7 cellular contexts compared by ENCODE assay signal in the genomic region with DNA sequence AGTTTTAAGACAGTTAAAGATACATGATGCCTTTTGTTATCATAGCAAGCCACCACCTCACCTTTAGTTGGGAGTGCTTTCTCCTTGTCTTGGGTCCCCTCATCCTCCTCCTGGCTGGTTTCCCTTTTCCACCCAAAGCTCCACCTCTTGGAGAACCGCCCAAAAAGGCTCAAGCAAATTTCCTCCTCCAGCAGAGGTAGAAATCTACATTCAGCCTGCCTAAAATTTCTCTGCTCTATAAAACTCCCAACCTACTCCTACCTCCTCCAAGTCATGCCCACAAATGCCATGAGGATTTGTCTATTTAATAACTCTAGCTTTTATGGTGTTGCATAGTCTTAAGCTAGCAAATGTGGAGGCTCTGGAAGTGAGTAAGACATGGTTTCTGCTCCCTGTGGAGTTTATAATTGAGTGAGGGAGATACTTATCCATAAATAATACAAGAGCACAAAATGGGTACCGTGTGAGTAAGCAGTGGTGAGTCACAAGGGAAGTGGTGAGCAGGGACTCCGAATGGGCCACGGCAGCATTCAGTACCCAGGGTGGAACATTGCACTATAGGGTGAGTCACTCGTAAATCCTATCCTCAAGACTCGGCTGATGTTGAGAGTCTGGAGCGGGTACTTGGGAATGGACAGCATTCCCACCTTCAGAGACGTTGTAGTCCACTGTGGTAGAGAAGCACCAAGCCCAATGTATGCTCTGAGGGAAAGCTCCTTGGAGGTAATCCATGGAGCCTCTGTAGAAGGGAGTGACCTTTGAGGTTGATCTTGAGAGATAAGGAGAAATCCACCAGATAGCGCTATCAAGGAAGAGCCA.
DNase-seq lines count a peak whose midpoint lies in the region; ATAC-seq and TF ChIP-seq lines count a peak whose summit lies in the region.

No MANE protein-coding gene starts in this region.

- H3K36me3 ChIP-seq in mucosa of rectum (ENCODE audit: control insufficient read depth in 2 of 2, insufficient read depth in 2 of 2, low read length in 2 of 2) (no peaks in the 10 kb centered on the region), spleen (no peaks in the 10 kb centered on the region), tibial nerve (no peaks in the 10 kb centered on the region)

- peaks cover 9 to 29% of the 10 kb centered on the region in 2 donors for H3K4me1 ChIP-seq in mucosa of rectum (ENCODE audit: control insufficient read depth in 2 of 2, insufficient read depth in 2 of 2, low read length in 2 of 2)
- no peaks in the 10 kb centered on the region for H3K4me1 ChIP-seq in spleen
- H3K4me1 ChIP-seq in tibial nerve = peaks cover 0 to 3% (median 0%) of the 10 kb centered on the region in 4 donors

- DNase-seq in T-helper 1 cell = peak in 3 of 5 donors; percentile 4 to 69 (median 5)
- no peak for DNase-seq in spleen
- no peak for DNase-seq in tibial nerve (ENCODE audit: low spot score in 2 of 2)

- TF ChIP-seq POLR2A in spleen (IDR thresholded peaks at IDR 0.05) (no peak), tibial nerve (IDR thresholded peaks at IDR 0.05) (no peak)

- peaks cover 17% of the 10 kb centered on the region for H3K4me1 Mint-ChIP-seq in stimulated activated naive CD8-positive, alpha-beta T cell treated with anti-CD3 and anti-CD28 coated beads, Interleukin-15, Interleukin-2, amounts not matched to agents 100 ng/mL and 50 ng/mL, for 24 hours (ENCODE audit: low read depth)

- peak overlapping the region; percentile 37 for H3K27ac Mint-ChIP-seq in stimulated activated naive CD8-positive, alpha-beta T cell treated with anti-CD3 and anti-CD28 coated beads, Interleukin-15, Interleukin-2, amounts not matched to agents 100 ng/mL and 50 ng/mL, for 24 hours

- no peaks in the 10 kb centered on the region for H3K36me3 Mint-ChIP-seq in stimulated activated naive CD8-positive, alpha-beta T cell treated with anti-CD3 and anti-CD28 coated beads, Interleukin-15, Interleukin-2, amounts not matched to agents 100 ng/mL and 50 ng/mL, for 24 hours (ENCODE audit: low read depth)

- H3K27ac ChIP-seq in angular gyrus (ENCODE audit: low read depth, low read length) (peak overlapping the region; percentile 56), mucosa of rectum (ENCODE audit: low read depth in 2 of 2, low read length in 2 of 2) (peak overlapping the region; percentile 92 to 93), spleen (no peak overlapping the region), tibial nerve (no peak overlapping the region)

- TF ChIP-seq CTCF in spleen (IDR thresholded peaks at IDR 0.05 in 8 of 11, conservative IDR thresholded peaks at IDR 0.05 in 3 of 11) (no peak), tibial nerve (IDR thresholded peaks at IDR 0.05) (no peak)

- H3K9me3 ChIP-seq in mucosa of rectum (ENCODE audit: control insufficient read depth in 2 of 2, low read length in 2 of 2) (no peaks in the 10 kb centered on the region), spleen (no peaks in the 10 kb centered on the region), tibial nerve (no peaks in the 10 kb centered on the region)

- H3K27me3 Mint-ChIP-seq in stimulated activated naive CD8-positive, alpha-beta T cell treated with anti-CD3 and anti-CD28 coated beads, Interleukin-15, Interleukin-2, amounts not matched to agents 100 ng/mL and 50 ng/mL, for 24 hours = no peaks in the 10 kb centered on the region

- TF ChIP-seq EP300 in tibial nerve (IDR thresholded peaks at IDR 0.05) = no peak

- WGBS in spleen, 5 donors = 52 to 77% (median 65%) methylated on average over 9 of the region's 9 CpGs
- 62% methylated on average over 9 of the region's 9 CpGs for WGBS in tibial nerve, 2 donors

- peak overlapping the region in 1 of 2 donors; percentile 53 for H3K9ac ChIP-seq in mucosa of rectum (ENCODE audit: low read depth in 1 of 2, low read length in 2 of 2)

- no peaks in the 10 kb centered on the region for H3K27me3 ChIP-seq in mucosa of rectum (ENCODE audit: control insufficient read depth in 2 of 2, insufficient read depth in 2 of 2, low read length in 2 of 2)
- H3K27me3 ChIP-seq in spleen (replicated peaks in 1 of 7) = no peaks in the 10 kb centered on the region
- H3K27me3 ChIP-seq in tibial nerve = no peaks in the 10 kb centered on the region

- H3K4me3 ChIP-seq in mucosa of rectum (ENCODE audit: low read length in 2 of 2) = peak overlapping the region; percentile 56 to 65
- no peak overlapping the region for H3K4me3 ChIP-seq in spleen
- no peak overlapping the region for H3K4me3 ChIP-seq in tibial nerve

- no peak overlapping the region for H3K4me3 Mint-ChIP-seq in stimulated activated naive CD8-positive, alpha-beta T cell treated with anti-CD3 and anti-CD28 coated beads, Interleukin-15, Interleukin-2, amounts not matched to agents 100 ng/mL and 50 ng/mL, for 24 hours

- no peaks in the 10 kb centered on the region for H3K9me3 Mint-ChIP-seq in stimulated activated naive CD8-positive, alpha-beta T cell treated with anti-CD3 and anti-CD28 coated beads, Interleukin-15, Interleukin-2, amounts not matched to agents 100 ng/mL and 50 ng/mL, for 24 hours

- ATAC-seq in HG02610 (IDR thresholded peaks at IDR 0.05; ENCODE audit: unreplicated experiment) = peak; percentile 57

- intact Hi-C loops in spleen (cut with DNase I; ENCODE audit: low total_unique reads) = no loop called here

Comparison
In these comparisons a context has a peak if more than half of its experiments do, and no peak if none do; other contexts are left out.
1. DNase-seq: peak in T-helper 1 cell (3 of 5); none in spleen (single experiment) and tibial nerve (0 of 2).
2. H3K27ac ChIP-seq: peak in angular gyrus (single experiment) and mucosa of rectum (2 of 2); none in spleen (0 of 8) and tibial nerve (0 of 4).
3. H3K4me3 ChIP-seq: peak in mucosa of rectum (2 of 2); none in spleen (0 of 8) and tibial nerve (0 of 4).